Comparison of ENCODE assay signal across 15 cellular contexts in genomic region chr3:5498981-5499380, GRCh38.
DNase-seq lines count a peak whose midpoint lies in the region; ATAC-seq and TF ChIP-seq lines count a peak whose summit lies in the region.
"Had no signal": no experiment of that assay in that cellular context is flagged by ENCODE, and none has a peak within 500 bp of the region (broad histone marks: within the 10 kb centered on the region; RNA-seq: fewer than 3 reads in every experiment).

No MANE protein-coding gene starts in this region.

- intact Hi-C loops in testis (cut with DNase I; ENCODE audit: low total_unique reads) = no loop called here

- H3K9me3 ChIP-seq in testis = no peaks in the 10 kb centered on the region
- H3K9me3 ChIP-seq: gastroesophageal sphincter had no signal

- WGBS in testis, 2 donors = 94 to 98% methylated on average over 2 of the region's 2 CpGs

- TF ChIP-seq CTCF in GM12865 (IDR thresholded peaks at IDR 0.05; ENCODE audit: insufficient read depth, low read depth, low read length, missing control alignments) = no peak
- no peak for TF ChIP-seq CTCF in testis (IDR thresholded peaks at IDR 0.05)

- H3K4me3 ChIP-seq in GM12865 (ENCODE audit: low read depth, low read length) (no peak overlapping the region), testis (no peak overlapping the region)
- H3K4me3 ChIP-seq: gastroesophageal sphincter had no signal

- no peak overlapping the region for H3K27ac ChIP-seq in testis
- H3K27ac ChIP-seq: gastroesophageal sphincter had no signal

- ATAC-seq in GM19372 (IDR thresholded peaks at IDR 0.05; ENCODE audit: low read depth, unreplicated experiment) (peak; percentile 31), HG02759 (IDR thresholded peaks at IDR 0.05; ENCODE audit: unreplicated experiment) (peak; percentile 36), HG03342 (IDR thresholded peaks at IDR 0.05; ENCODE audit: unreplicated experiment) (peak; percentile 42)
- ATAC-seq: gastroesophageal sphincter, HCT116, Right ventricle myocardium inferior had no signal

- TF ChIP-seq POLR2A in testis (IDR thresholded peaks at IDR 0.05) = no peak

- no peaks in the 10 kb centered on the region for H3K4me1 ChIP-seq in testis
- H3K4me1 ChIP-seq: gastroesophageal sphincter had no signal

- no peaks in the 10 kb centered on the region for H3K27me3 ChIP-seq in testis
- H3K27me3 ChIP-seq: gastroesophageal sphincter had no signal

- H3K36me3 ChIP-seq in testis (ENCODE audit: low read depth, missing control alignments) = no peaks in the 10 kb centered on the region
- H3K36me3 ChIP-seq: gastroesophageal sphincter had no signal

- DNase-seq in GM12865 (ENCODE audit: low read depth) = peak; percentile 33
- DNase-seq in SHP77 treated with DMSO at 0.1 percent for 48 hours (lab: John Stamatoyannopoulos, UW) = no peak
- DNase-seq in T-helper 2 cell = no peak
- no peak for DNase-seq in testis
- no peak for DNase-seq in DMS153 treated with DMSO at 0.1 percent for 48 hours (lab: John Stamatoyannopoulos, UW; ENCODE audit: unreplicated experiment)
- DNase-seq: activated T-cell treated with anti-CD3 and anti-CD28 coated beads, Interleukin-2, amount 50 U/mL, for 1 hour; COR-L47; kidney; trophoblast cell had no signal
